ENCODE assay signal across 8 cellular contexts in the genomic region with DNA sequence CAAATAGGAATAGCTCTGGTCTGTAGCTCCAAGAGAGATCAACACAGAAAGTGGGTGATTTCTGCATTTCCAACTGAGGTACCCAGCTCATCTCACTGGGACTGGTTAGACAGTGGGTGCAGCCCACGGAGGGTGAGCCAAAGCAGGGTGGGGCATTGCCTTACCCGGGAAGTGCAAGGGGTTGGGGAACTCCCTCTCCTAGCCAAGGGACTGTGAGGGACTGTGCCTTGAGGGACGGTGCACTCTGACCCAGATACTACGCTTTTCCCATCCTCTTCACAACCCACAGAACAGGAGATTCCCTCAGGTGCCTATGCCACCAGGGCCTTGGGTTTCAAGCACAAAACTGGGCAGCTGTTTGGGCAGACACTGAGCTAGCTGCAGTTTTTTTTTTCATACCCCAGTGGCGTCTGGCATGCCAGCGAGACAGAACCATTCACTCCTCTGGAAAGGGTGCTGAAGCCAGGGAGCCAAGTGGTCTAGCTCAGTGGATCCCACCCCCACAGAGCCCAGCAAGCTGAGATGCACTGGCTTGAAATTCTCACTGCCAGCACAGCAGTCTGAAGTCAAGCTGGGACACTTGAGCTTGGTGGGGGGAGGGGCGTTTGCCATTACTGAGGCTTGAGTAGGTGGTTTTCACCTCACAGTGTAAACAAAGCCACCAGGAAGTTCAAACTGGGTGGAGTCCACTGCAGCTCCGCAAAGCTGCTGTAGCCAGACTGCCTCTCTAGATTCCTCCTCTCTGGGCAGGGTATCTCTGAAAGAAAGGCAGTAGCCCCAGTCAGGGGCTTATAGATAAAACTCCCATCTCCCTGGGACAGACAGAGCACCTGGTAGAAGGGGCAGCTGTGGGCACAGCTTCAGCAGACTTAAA. TPM values are rescaled to one million over a fixed set of nuclear protein-coding genes. Genes with fewer than 3 reads are reported as not detected.
DNase-seq lines count a peak whose midpoint lies in the region.
"Not testable (repeated sequence)": the region's sequence is repeated elsewhere in the genome, so short reads cannot be mapped to it uniquely, and the experiment has no call there.

No MANE protein-coding gene starts in this region.

- 33% methylated on average over 8 of the region's 8 CpGs for WGBS in thymus

- not testable (repeated sequence) for H3K4me1 ChIP-seq in SJCRH30
- peaks cover 16% of the 10 kb centered on the region for H3K4me1 ChIP-seq in thymus (ENCODE audit: control insufficient read depth, insufficient read depth, low read length)

- H3K9me3 ChIP-seq in SJCRH30 (replicated peaks); thymus (ENCODE audit: control insufficient read depth): not testable (repeated sequence)

- H3K4me3 ChIP-seq in SJCRH30; thymus (ENCODE audit: low read length): not testable (repeated sequence)

- H3K36me3 ChIP-seq in SJCRH30; thymus (ENCODE audit: control insufficient read depth, insufficient read depth): not testable (repeated sequence)

- DNase-seq in ELF-1 (ENCODE audit: low read depth, low spot score) (peak; percentile 79), NCI-H2029 (lab: John Stamatoyannopoulos, UW) (peak; percentile 49), SJCRH30 (peak; percentile 53 to 54), left kidney (ENCODE audit: low read depth, low spot score) (peak; percentile 90)
- peak; percentile 68 for DNase-seq in activated CD8-positive, alpha-beta memory T cell treated with anti-CD3 and anti-CD28 coated beads, Interleukin-2, amount 50 U/mL, for 4 hours
- DNase-seq in central memory CD4-positive, alpha-beta T cell: peak; percentile 81
- DNase-seq in stimulated activated CD4-positive, alpha-beta T cell treated with anti-CD3 and anti-CD28 coated beads, Interleukin-12 subunit alpha, Interleukin-12 subunit beta, amount 100 ng/mL, for 4 hours: peak; percentile 52

- not testable (repeated sequence) for H3K27me3 ChIP-seq in SJCRH30; thymus (ENCODE audit: control insufficient read depth, insufficient read depth)

- not testable (repeated sequence) for H3K27ac ChIP-seq in SJCRH30
- H3K27ac ChIP-seq in thymus (ENCODE audit: low read depth): peak overlapping the region; percentile 92

RNA-seq across cellular contexts. Expression of a gene that starts 19.6 kb away (rescaled TPM):
- total RNA-seq in SJCRH30 (2014; rRNA removed; shearing (Covaris generic)): 29.3 and 41.2 TPM in 2 replicates
- 67.3 TPM for polyA plus RNA-seq in thymus

RNA-seq across cellular contexts. Expression of a gene that starts 28.1 kb away (rescaled TPM):
- total RNA-seq in SJCRH30 (2014; rRNA removed; shearing (Covaris generic)): 0.20 TPM in 1 of 2 replicates, not detected in the other
- polyA plus RNA-seq in thymus: 25.8 TPM

RNA-seq across cellular contexts. Expression of a gene that starts 28.3 kb away (rescaled TPM):
- 729 and 792 TPM in 2 replicates for total RNA-seq in SJCRH30 (2014; rRNA removed; shearing (Covaris generic))
- polyA plus RNA-seq in thymus: 8,137 TPM

RNA-seq across cellular contexts. Expression of a gene that starts 53.3 kb away (rescaled TPM):
- total RNA-seq in SJCRH30 (2014; rRNA removed; shearing (Covaris generic)): 13.9 and 15.7 TPM in 2 replicates
- polyA plus RNA-seq in thymus: 34.7 TPM
